Comparison of ENCODE assay signal across 33 cellular contexts in the genomic region with DNA sequence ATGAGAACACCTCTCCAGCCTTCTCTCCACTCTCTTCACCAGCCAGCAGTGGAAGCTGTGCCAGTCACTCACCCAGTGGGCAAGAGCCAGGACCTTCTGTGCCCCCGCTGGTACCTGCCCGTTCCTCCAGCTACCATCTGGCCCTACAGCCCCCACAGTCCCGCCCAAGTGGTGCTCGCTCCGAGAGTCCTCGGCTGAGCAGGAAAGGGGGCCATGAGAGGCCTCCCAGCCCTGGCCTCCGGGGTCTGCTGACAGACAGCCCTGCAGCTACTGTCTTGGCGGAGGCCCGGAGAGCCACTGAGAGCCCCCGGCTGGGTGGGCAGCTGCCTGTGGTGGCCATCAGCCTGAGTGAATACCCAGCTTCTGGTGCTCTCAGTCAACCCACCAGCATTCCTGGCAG. TPM values are rescaled to one million over a fixed set of nuclear protein-coding genes. Genes with fewer than 3 reads are reported as not detected.
"Had no signal": no experiment of that assay in that cellular context is flagged by ENCODE, and none has a peak within 500 bp of the region (broad histone marks: within the 10 kb centered on the region; RNA-seq: fewer than 3 reads in every experiment).

No MANE protein-coding gene starts in this region.

- H2AFZ ChIP-seq: hepatocyte had no signal

- H3K4me2 ChIP-seq: hepatocyte, smooth muscle cell had no signal

- H3K36me3 ChIP-seq: neutrophil had no signal

- H3K4me3 ChIP-seq: esophagus squamous epithelium, hepatocyte, left lung, sigmoid colon, smooth muscle cell, stomach, testis had no signal

- H3K9me3 ChIP-seq: esophagus squamous epithelium, left lung, neutrophil, sigmoid colon, stomach, testis had no signal

- DNase-seq: activated CD4-positive, alpha-beta T cell treated with anti-CD3 and anti-CD28 coated beads for 48 hours; activated CD4-positive, alpha-beta T cell treated with anti-CD3 and anti-CD28 coated beads, Interleukin-2, amount 50 U/mL, for 48 hours; activated CD8-positive, alpha-beta memory T cell treated with anti-CD3 and anti-CD28 coated beads for 24 hours; activated effector memory CD4-positive, alpha-beta T cell treated with Interleukin-2 at 50 U/mL for 16 hours; activated naive CD4-positive, alpha-beta T cell treated with anti-CD3 and anti-CD28 coated beads for 36 hours; activated naive CD8-positive, alpha-beta T cell treated with anti-CD3 and anti-CD28 coated beads for 36 hours; brain microvascular endothelial cell; central memory CD4-positive, alpha-beta T cell; effector CD4-positive, alpha-beta T cell; esophagus squamous epithelium; foreskin melanocyte; sigmoid colon; stimulated activated CD4-positive, alpha-beta T cell treated with anti-CD3 and anti-CD28 coated beads, Interleukin-1b, Interleukin-23, amount 100 ng/mL, for 48 hours; stimulated activated naive B cell treated with anti-CD40 and anti-IgM and Interleukin-4, amounts not matched to agents 10 μg/mL and 1 μg/mL and 100 μg/mL, for 72 hours; stomach; T-helper 17 cell; T1000; testis; trophoblast cell; WERI-Rb-1 had no signal

- ATAC-seq: activated CD4-positive, CD25-positive, alpha-beta regulatory T cell treated with anti-CD3 and anti-CD28 coated beads, Interleukin-2, amount 50 U/mL, for 24 hours; left lung; SK-N-SH treated with all-trans-retinoic acid at 6 μM for 48 hours; stimulated activated naive B cell treated with anti-CD40 and anti-IgM and Interleukin-4, amounts not matched to agents 10 μg/mL and 1 μg/mL and 100 μg/mL, for 72 hours; T-helper 17 cell had no signal

- H3K27ac ChIP-seq: brain microvascular endothelial cell, epithelial cell of prostate, esophagus squamous epithelium, hepatocyte, left lung, neutrophil, stomach, testis, WERI-Rb-1 had no signal

- H3K27me3 ChIP-seq: brain microvascular endothelial cell, esophagus squamous epithelium, hepatocyte, left lung, sigmoid colon, stomach, testis had no signal

RNA-seq across cellular contexts. Expression of a gene that starts 51.9 kb away (rescaled TPM):
- total RNA-seq: activated naive CD4-positive, alpha-beta T cell treated with anti-CD3 and anti-CD28 coated beads for 36 hours; activated naive CD8-positive, alpha-beta T cell treated with anti-CD3 and anti-CD28 coated beads for 36 hours; astrocyte; glomerular endothelial cell; left lung; lung microvascular endothelial cell; osteocyte; posterior vena cava; sigmoid colon; smooth muscle cell; T-helper 17 cell had no signal
- polyA plus RNA-seq: keratinocyte had no signal
